Comparison of ENCODE assay signal across 8 cellular contexts in genomic region chr2:88055436-88056128, GRCh38. TPM values are rescaled to one million over a fixed set of nuclear protein-coding genes. Genes with fewer than 3 reads are reported as not detected.
A peak's percentile ranks its signal among the peaks of the same experiment; 100 is the strongest.
DNase-seq lines count a peak whose midpoint lies in the region; ATAC-seq and TF ChIP-seq lines count a peak whose summit lies in the region.

Gene KRCC1, minus strand, starts transcription at chr2:88055783. Its CDS starts 27,220 bp downstream, at chr2:88028563.

- no peak for TF ChIP-seq RAD21 in SK-N-SH (IDR thresholded peaks at IDR 0.05; ENCODE audit: low read length)

- H3K4me3 ChIP-seq in SK-N-SH (ENCODE audit: low read depth in 2 of 2, low read length in 1 of 2): peak within 1 kb of the TSS; percentile 69 to 85

- H3K4me1 ChIP-seq in SK-N-SH (ENCODE audit: control insufficient read depth in 1 of 2, insufficient read depth in 2 of 2, low read depth in 1 of 2, low read length in 1 of 2): peaks cover 15% of the 10 kb centered on the region in 2 experiments

- peak within 1 kb of the TSS; percentile 95 for H2AFZ ChIP-seq in SK-N-SH (ENCODE audit: low read depth)

- CTCF ChIA-PET in GM10248 (lab: Yijun Ruan, JAX) (interaction anchor here (0.8 kb wide), 1 partner anchor 15 kb away, joined by 3 read pairs; no protein-coding TSS in a partner anchor), SK-N-SH (lab: Yijun Ruan, JAX) (interaction anchor here (1.0 to 1.8 kb wide), 5 partner anchors 9 to 399 kb away, joined by 3 to 6 read pairs (median 3); no protein-coding TSS in a partner anchor)

- H3K4me2 ChIP-seq in SK-N-SH: peak within 1 kb of the TSS; percentile 92

- no peaks in the 10 kb centered on the region for H3K9me2 ChIP-seq in SK-N-SH

- H3K79me2 ChIP-seq in SK-N-SH (ENCODE audit: insufficient read depth): peaks cover 49% of the 10 kb centered on the region

- H3K36me3 ChIP-seq in SK-N-SH (replicated peaks in 1 of 2; ENCODE audit: control insufficient read depth in 1 of 2, insufficient read depth in 2 of 2, low read length in 1 of 2): peaks cover 17 to 30% of the 10 kb centered on the region in 2 experiments

- no peaks in the 10 kb centered on the region for H3K9me3 ChIP-seq in SK-N-SH

- peaks cover 3% of the 10 kb centered on the region for H3F3A ChIP-seq in SK-N-SH (replicated peaks; ENCODE audit: insufficient read depth)

- H4K20me1 ChIP-seq in SK-N-SH (ENCODE audit: insufficient read depth): peaks cover 18% of the 10 kb centered on the region; the same call in 1 of the 2 replicates

- peak within 1 kb of the TSS; percentile 99 for H3K9ac ChIP-seq in SK-N-SH

- peak; percentile 96 for ATAC-seq in HG02610 (IDR thresholded peaks at IDR 0.05; ENCODE audit: unreplicated experiment)

- POLR2A ChIA-PET in GM10248 (lab: Yijun Ruan, JAX): no interaction called here
- POLR2A ChIA-PET in SK-N-SH (lab: Yijun Ruan, JAX): no interaction called here

- no peak for TF ChIP-seq CTCF in GM10248 (IDR thresholded peaks at IDR 0.05; ENCODE audit: control extremely low read depth, extremely low read depth, low read depth, missing control alignments)
- TF ChIP-seq CTCF in SK-N-SH (IDR thresholded peaks at IDR 0.05): no peak

- under 1% methylated on average over 13 of the region's 71 CpGs for WGBS in SK-N-SH (ENCODE audit: low lambda C conversion rate)

- H3K27ac ChIP-seq in SK-N-SH (ENCODE audit: low read depth in 2 of 2, low read length in 1 of 2): peak within 1 kb of the TSS; percentile 85 to 88

- TF ChIP-seq EP300 in SK-N-SH (IDR thresholded peaks at IDR 0.05; ENCODE audit: borderline replicate concordance in 1 of 2, low read depth in 1 of 2, low read length in 1 of 2): no peak

- DNase-seq in GM10248 (ENCODE audit: extremely low spot score) (peak; percentile 97), NCI-H1092 (lab: John Stamatoyannopoulos, UW) (peak; percentile 87), SK-N-SH (peak; percentile 96), globus pallidus (ENCODE audit: low spot score) (peak; percentile 96), nucleus accumbens (lab: John Stamatoyannopoulos, UW) (peak; percentile 78 to 96 (median 92)), superior temporal gyrus (ENCODE audit: extremely low spot score) (peak; percentile 98)
- peak; percentile 93 for DNase-seq in activated naive CD4-positive, alpha-beta T cell treated with anti-CD3 and anti-CD28 coated beads, Interleukin-2, amount 50 U/mL, for 16 hours

- no peaks in the 10 kb centered on the region for H3K27me3 ChIP-seq in SK-N-SH (ENCODE audit: insufficient read depth)

TF ChIP-seq in SK-N-SH, 30 proteins besides CTCF, POLR2A, EP300 and RAD21:
- TF ChIP-seq POLR2AphosphoS5 (IDR thresholded peaks at IDR 0.05; ENCODE audit: low read depth, low read length): peak; percentile 91
- peak; percentile 77 for TF ChIP-seq GABPA (IDR thresholded peaks at IDR 0.05; ENCODE audit: low read depth)
- no peak for TF ChIP-seq IRF3 (IDR thresholded peaks at IDR 0.05; ENCODE audit: low read depth, low read length)
- TF ChIP-seq FOSL2 (IDR thresholded peaks at IDR 0.05; ENCODE audit: borderline replicate concordance, low read depth): 0 out of 2 replicates have a peak, but pooled peaks have one; percentile 5
- peak; percentile 80 for TF ChIP-seq YY1 (IDR thresholded peaks at IDR 0.05; ENCODE audit: low read depth)
- no peak; the same call in 1 of the 2 replicates for TF ChIP-seq SIN3A (IDR thresholded peaks at IDR 0.05; ENCODE audit: borderline replicate concordance, low read depth, low read length)
- 0 out of 2 replicates have a peak, but pooled peaks have one; percentile 22 for TF ChIP-seq USF1 (IDR thresholded peaks at IDR 0.05; ENCODE audit: borderline replicate concordance, low read depth)
- TF ChIP-seq RCOR1 (IDR thresholded peaks at IDR 0.05; ENCODE audit: low read length): peak; percentile 21; the same call in 1 of the 2 replicates
- TF ChIP-seq RFX5 (IDR thresholded peaks at IDR 0.05; ENCODE audit: low read length): no peak
- peak; percentile 80 for TF ChIP-seq TAF1 (IDR thresholded peaks at IDR 0.05; ENCODE audit: borderline replicate concordance, low read depth, low read length)
- TF ChIP-seq NRF1 (IDR thresholded peaks at IDR 0.05; ENCODE audit: low read depth, low read length): peak; percentile 79
- no peak for TF ChIP-seq REST (IDR thresholded peaks at IDR 0.05; ENCODE audit: low read depth, low read length)
- TF ChIP-seq USF2 (IDR thresholded peaks at IDR 0.05; ENCODE audit: borderline replicate concordance, low read depth, low read length): no peak
- no peak for TF ChIP-seq NFIC (IDR thresholded peaks at IDR 0.05; ENCODE audit: borderline replicate concordance)
- peak; percentile 67 for TF ChIP-seq MAX (IDR thresholded peaks at IDR 0.05; ENCODE audit: low read depth)
- TF ChIP-seq RXRA (IDR thresholded peaks at IDR 0.05; ENCODE audit: borderline replicate concordance, low read depth): no peak
- TF ChIP-seq ELF1 (IDR thresholded peaks at IDR 0.05): peak; percentile 58
- no peak; the same call in 1 of the 2 replicates for TF ChIP-seq TCF12 (IDR thresholded peaks at IDR 0.05)
- TF ChIP-seq PBX3 (IDR thresholded peaks at IDR 0.05): peak; percentile 60

RNA-seq across cellular contexts. Expression of gene KRCC1, which starts in this region (rescaled TPM):
- polyA plus RNA-seq in SK-N-SH (2012; rRNA removed): 10.7 and 16.0 TPM in 2 replicates
- polyA plus RNA-seq in SK-N-SH (2012; cell fraction: cytosol; rRNA removed): 19.2 and 24.5 TPM in 2 replicates
- 3.4 and 10.4 TPM in 2 replicates for polyA plus RNA-seq in SK-N-SH (2012; cell fraction: nucleus; rRNA removed)

Comparison
In these comparisons a context has a peak if more than half of its experiments do, and no peak if none do; other contexts are left out.
1. Peak in every context shown above with its lines: DNase-seq, ATAC-seq, H3K4me3 ChIP-seq and H3K27ac ChIP-seq.